ENCODE assay signal across 19 cellular contexts in genomic region chr2:181471227-181471626, GRCh38. TPM values are rescaled to one million over a fixed set of nuclear protein-coding genes. Genes with fewer than 3 reads are reported as not detected.
DNase-seq lines count a peak whose midpoint lies in the region; ATAC-seq lines count a peak whose summit lies in the region.
"Had no signal": no experiment of that assay in that cellular context is flagged by ENCODE, and none has a peak within 500 bp of the region (broad histone marks: within the 10 kb centered on the region; RNA-seq: fewer than 3 reads in every experiment).

No MANE protein-coding gene starts in this region.

- peaks cover 65% of the 10 kb centered on the region for H3K4me1 ChIP-seq in BLaER1
- H3K4me1 ChIP-seq: neural progenitor cell, right lobe of liver had no signal

- no peaks in the 10 kb centered on the region for H3K9me3 Mint-ChIP-seq in T-cell
- no peaks in the 10 kb centered on the region for H3K9me3 Mint-ChIP-seq in effector memory CD8-positive, alpha-beta T cell
- H3K9me3 Mint-ChIP-seq: CD14-positive monocyte, neural progenitor cell had no signal

- H3K4me2 ChIP-seq in BLaER1, result peak overlapping the region; percentile 49
- H3K4me2 ChIP-seq: neural progenitor cell had no signal

- no peaks in the 10 kb centered on the region for H3K27me3 Mint-ChIP-seq in T-cell
- H3K27me3 Mint-ChIP-seq in effector memory CD8-positive, alpha-beta T cell, result no peaks in the 10 kb centered on the region

- H3K9me3 ChIP-seq in BLaER1, result no peaks in the 10 kb centered on the region
- H3K9me3 ChIP-seq: left ventricle myocardium inferior, right lobe of liver had no signal

- peaks cover 89% of the 10 kb centered on the region for H3K36me3 ChIP-seq in BLaER1
- H3K36me3 ChIP-seq: left ventricle myocardium inferior, neural progenitor cell, right lobe of liver, WERI-Rb-1 had no signal

- DNase-seq in DMS79 (lab: John Stamatoyannopoulos, UW) (peak; percentile 31), T-cell (no peak), Kasumi-1 (lab: John Stamatoyannopoulos, UW) (no peak), HUDEP-2 (lab: John Stamatoyannopoulos, UW; ENCODE audit: unreplicated experiment in 76 of 76) (no peak)
- no peak for DNase-seq in effector memory CD8-positive, alpha-beta T cell
- DNase-seq in stimulated activated CD4-positive, alpha-beta T cell treated with anti-CD3 and anti-CD28 coated beads, Interleukin-4, amount 100 ng/mL, for 24 hours, result no peak
- DNase-seq: activated effector memory CD4-positive, alpha-beta T cell treated with anti-CD3 and anti-CD28 coated beads, Interleukin-2, amount 50 U/mL, for 16 hours; central memory CD4-positive, alpha-beta T cell; KBM-7; left ventricle myocardium inferior; NCI-H1694 treated with DMSO at 0.1 percent for 48 hours; NCI-H82; right lobe of liver; SIG-M5; WERI-Rb-1 had no signal

- no peaks in the 10 kb centered on the region for H3K27me3 ChIP-seq in BLaER1
- H3K27me3 ChIP-seq: neural progenitor cell, right lobe of liver had no signal

- peak overlapping the region; percentile 75 to 81 for H3K27ac Mint-ChIP-seq in T-cell
- H3K27ac Mint-ChIP-seq in effector memory CD8-positive, alpha-beta T cell, result peak overlapping the region; percentile 81 to 86
- H3K27ac Mint-ChIP-seq: neural progenitor cell had no signal

- peaks cover 62% of the 10 kb centered on the region for H3K36me3 Mint-ChIP-seq in T-cell
- H3K36me3 Mint-ChIP-seq in effector memory CD8-positive, alpha-beta T cell (ENCODE audit: insufficient read depth), result peaks cover 82% of the 10 kb centered on the region
- H3K36me3 Mint-ChIP-seq: neural progenitor cell had no signal

- peaks cover 82 to 88% (median 88%) of the 10 kb centered on the region in 3 donors for H3K4me1 Mint-ChIP-seq in T-cell
- peaks cover 52 to 65% of the 10 kb centered on the region in 2 donors for H3K4me1 Mint-ChIP-seq in effector memory CD8-positive, alpha-beta T cell (ENCODE audit: low read depth in 2 of 2)
- H3K4me1 Mint-ChIP-seq: neural progenitor cell had no signal

- POLR2A ChIA-PET in T-cell (lab: Charles Lee), result interaction anchor here in 1 of 2 donors (0.6 kb wide), 1 partner anchor 28 kb away, joined by 3 read pairs; no protein-coding TSS in a partner anchor

- CTCF ChIA-PET in T-cell (lab: Charles Lee), result interaction anchor here (0.9 to 1.7 kb wide), 3 partner anchors 350 to 367 kb away, joined by 3 to 5 read pairs (median 4); no protein-coding TSS in a partner anchor

- no peak overlapping the region for H3K9ac ChIP-seq in BLaER1
- H3K9ac ChIP-seq: neural progenitor cell had no signal

- no peak overlapping the region for H3K4me3 ChIP-seq in BLaER1
- H3K4me3 ChIP-seq: left ventricle myocardium inferior, neural progenitor cell, right lobe of liver had no signal

- peak overlapping the region; percentile 58 to 67 (median 61) for H3K4me3 Mint-ChIP-seq in T-cell
- H3K4me3 Mint-ChIP-seq in effector memory CD8-positive, alpha-beta T cell, result peak overlapping the region; percentile 20 to 43
- H3K4me3 Mint-ChIP-seq: CD14-positive monocyte, neural progenitor cell had no signal

- ATAC-seq in T-cell (replicated peaks in 1 of 4), result peak in 2 of 4 experiments; percentile 29 to 61
- ATAC-seq in effector memory CD8-positive, alpha-beta T cell (replicated peaks), result peak; percentile 67
- ATAC-seq in GM21381 (IDR thresholded peaks at IDR 0.05; ENCODE audit: unreplicated experiment), result no peak

- H3K27ac ChIP-seq in BLaER1, result no peak overlapping the region
- H3K27ac ChIP-seq: left ventricle myocardium inferior, neural progenitor cell, right lobe of liver, WERI-Rb-1 had no signal

- H4K20me1 ChIP-seq in BLaER1, result peaks cover 100% of the 10 kb centered on the region

RNA-seq across cellular contexts. Expression of gene ITGA4, which starts 14.0 kb away (rescaled TPM):
- total RNA-seq in T-cell, result 100 to 1,000 TPM; 150 to 318 (median 255) TPM
